ENCODE assay signal across 1 cellular context in the genomic region with DNA sequence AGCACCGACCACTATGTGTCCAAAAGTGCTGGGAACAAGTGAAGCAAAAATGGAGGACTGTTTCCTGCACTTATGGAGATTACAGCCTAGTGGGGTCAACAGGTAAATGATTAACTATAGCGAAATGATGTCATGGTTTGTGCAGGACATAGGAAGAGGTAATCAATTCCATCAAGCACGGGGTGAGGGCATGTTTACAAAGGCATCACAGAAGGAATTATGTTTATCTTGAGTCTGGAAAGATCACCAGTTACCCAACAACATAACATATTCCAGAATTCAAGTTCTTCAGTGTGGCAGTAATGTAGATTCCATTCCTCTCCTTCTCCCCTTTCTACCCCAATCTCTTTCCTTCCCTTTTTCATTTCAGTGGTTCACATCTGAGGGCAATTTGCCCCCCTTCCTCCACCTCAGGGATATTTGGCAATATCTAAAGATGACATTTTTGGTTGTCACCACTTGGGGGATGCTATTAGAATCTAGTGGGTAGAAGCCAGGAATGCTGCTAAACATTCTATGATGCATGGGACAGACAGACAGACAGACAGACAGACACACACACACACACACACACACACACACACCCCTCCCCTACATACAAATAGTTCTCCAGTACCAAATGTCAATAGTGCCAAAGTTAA.
A peak's percentile ranks its signal among the peaks of the same experiment; 100 is the strongest.
TF ChIP-seq lines count a peak whose summit lies in the region.

No MANE protein-coding gene starts in this region.

TF ChIP-seq in HepG2, 621 proteins besides CTCF, POLR2A, EP300 and RAD21 (continued from another document and continues in another):
- TF ChIP-seq, protein P1, sequence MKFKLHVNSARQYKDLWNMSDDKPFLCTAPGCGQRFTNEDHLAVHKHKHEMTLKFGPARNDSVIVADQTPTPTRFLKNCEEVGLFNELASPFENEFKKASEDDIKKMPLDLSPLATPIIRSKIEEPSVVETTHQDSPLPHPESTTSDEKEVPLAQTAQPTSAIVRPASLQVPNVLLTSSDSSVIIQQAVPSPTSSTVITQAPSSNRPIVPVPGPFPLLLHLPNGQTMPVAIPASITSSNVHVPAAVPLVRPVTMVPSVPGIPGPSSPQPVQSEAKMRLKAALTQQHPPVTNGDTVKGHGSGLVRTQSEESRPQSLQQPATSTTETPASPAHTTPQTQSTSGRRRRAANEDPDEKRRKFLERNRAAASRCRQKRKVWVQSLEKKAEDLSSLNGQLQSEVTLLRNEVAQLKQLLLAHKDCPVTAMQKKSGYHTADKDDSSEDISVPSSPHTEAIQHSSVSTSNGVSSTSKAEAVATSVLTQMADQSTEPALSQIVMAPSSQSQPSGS (CRISPR knock-in tag; IDR thresholded peaks at IDR 0.05): peak; percentile 83
- TF ChIP-seq ZNF782 (CRISPR knock-in tag; IDR thresholded peaks at IDR 0.05; ENCODE audit: borderline replicate concordance): no peak
- peak; percentile 50; the same call in 1 of the 2 replicates for TF ChIP-seq REPIN1 (CRISPR knock-in tag; IDR thresholded peaks at IDR 0.05; ENCODE audit: borderline replicate concordance, low read depth)
- no peak for TF ChIP-seq CEBPB (IDR thresholded peaks at IDR 0.05; ENCODE audit: borderline replicate concordance, low read depth, low read length)
- TF ChIP-seq SMARCE1 (IDR thresholded peaks at IDR 0.05; ENCODE audit: borderline replicate concordance): no peak
- peak; percentile 64 for TF ChIP-seq FOSL2 (CRISPR knock-in tag; IDR thresholded peaks at IDR 0.05)
- no peak for TF ChIP-seq MTF1 (CRISPR knock-in tag; IDR thresholded peaks at IDR 0.05)
- TF ChIP-seq ZBTB21 (CRISPR knock-in tag; IDR thresholded peaks at IDR 0.05): peak; percentile 84
- no peak for TF ChIP-seq KDM3A (CRISPR knock-in tag; IDR thresholded peaks at IDR 0.05; ENCODE audit: low read depth)
- no peak for TF ChIP-seq SMYD3 (CRISPR knock-in tag; IDR thresholded peaks at IDR 0.05)
- no peak for TF ChIP-seq ZNF335 (CRISPR knock-in tag; IDR thresholded peaks at IDR 0.05)
- no peak for TF ChIP-seq XBP1 (CRISPR knock-in tag; IDR thresholded peaks at IDR 0.05)
- TF ChIP-seq ZNF12 (CRISPR knock-in tag; IDR thresholded peaks at IDR 0.05): no peak
- TF ChIP-seq SRY (CRISPR knock-in tag; IDR thresholded peaks at IDR 0.05): no peak
- TF ChIP-seq SIN3B (IDR thresholded peaks at IDR 0.05; ENCODE audit: low read length): no peak
- TF ChIP-seq PLRG1 (conservative IDR thresholded peaks at IDR 0.05): no peak
- TF ChIP-seq ZNF205 (CRISPR knock-in tag; IDR thresholded peaks at IDR 0.05): no peak
- TF ChIP-seq IKZF5 (CRISPR knock-in tag; IDR thresholded peaks at IDR 0.05): 0 out of 2 replicates have a peak, but pooled peaks have one; percentile 40
- TF ChIP-seq FOXA3 (CRISPR knock-in tag; IDR thresholded peaks at IDR 0.05): peak; percentile 95
- no peak for TF ChIP-seq DNMT3B (CRISPR knock-in tag; conservative IDR thresholded peaks at IDR 0.05)
- TF ChIP-seq ZSCAN20 (CRISPR knock-in tag; IDR thresholded peaks at IDR 0.05; ENCODE audit: borderline replicate concordance): no peak
- no peak for TF ChIP-seq ZNF713 (CRISPR knock-in tag; IDR thresholded peaks at IDR 0.05)
- no peak for TF ChIP-seq RELA (CRISPR knock-in tag; IDR thresholded peaks at IDR 0.05)
- TF ChIP-seq SOX6 (IDR thresholded peaks at IDR 0.05): no peak
- peak; percentile 62 for TF ChIP-seq SOX6 (CRISPR knock-in tag; IDR thresholded peaks at IDR 0.05)
- no peak for TF ChIP-seq NRL (CRISPR knock-in tag; IDR thresholded peaks at IDR 0.05; ENCODE audit: borderline replicate concordance)
- TF ChIP-seq FOXK1 (CRISPR knock-in tag; IDR thresholded peaks at IDR 0.05; ENCODE audit: borderline replicate concordance, low read depth): peak; percentile 80
- no peak for TF ChIP-seq ZNF747 (CRISPR knock-in tag; IDR thresholded peaks at IDR 0.05; ENCODE audit: borderline replicate concordance)
- no peak for TF ChIP-seq YEATS2 (CRISPR knock-in tag; IDR thresholded peaks at IDR 0.05; ENCODE audit: borderline replicate concordance)
- TF ChIP-seq BRF2 (CRISPR knock-in tag; IDR thresholded peaks at IDR 0.05): no peak
- no peak for TF ChIP-seq SPEN (CRISPR knock-in tag; IDR thresholded peaks at IDR 0.05; ENCODE audit: low read depth)
- TF ChIP-seq, protein P2, sequence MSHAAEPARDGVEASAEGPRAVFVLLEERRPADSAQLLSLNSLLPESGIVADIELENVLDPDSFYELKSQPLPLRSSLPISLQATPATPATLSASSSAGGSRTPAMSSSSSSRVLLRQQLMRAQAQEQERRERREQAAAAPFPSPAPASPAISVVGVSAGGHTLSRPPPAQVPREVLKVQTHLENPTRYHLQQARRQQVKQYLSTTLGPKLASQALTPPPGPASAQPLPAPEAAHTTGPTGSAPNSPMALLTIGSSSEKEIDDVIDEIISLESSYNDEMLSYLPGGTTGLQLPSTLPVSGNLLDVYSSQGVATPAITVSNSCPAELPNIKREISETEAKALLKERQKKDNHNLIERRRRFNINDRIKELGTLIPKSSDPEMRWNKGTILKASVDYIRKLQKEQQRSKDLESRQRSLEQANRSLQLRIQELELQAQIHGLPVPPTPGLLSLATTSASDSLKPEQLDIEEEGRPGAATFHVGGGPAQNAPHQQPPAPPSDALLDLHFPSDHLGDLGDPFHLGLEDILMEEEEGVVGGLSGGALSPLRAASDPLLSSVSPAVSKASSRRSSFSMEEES (CRISPR knock-in tag; IDR thresholded peaks at IDR 0.05): peak; percentile 74
- no peak for TF ChIP-seq ZNF367 (CRISPR knock-in tag; IDR thresholded peaks at IDR 0.05; ENCODE audit: borderline replicate concordance)
- no peak for TF ChIP-seq PRPF4 (IDR thresholded peaks at IDR 0.05; ENCODE audit: low read depth, low read length, poor library complexity, severe bottlenecking)
- no peak for TF ChIP-seq NFE2L1 (CRISPR knock-in tag; IDR thresholded peaks at IDR 0.05; ENCODE audit: borderline replicate concordance)
- peak; percentile 94 for TF ChIP-seq ATF7 (IDR thresholded peaks at IDR 0.05)
- TF ChIP-seq ATF7 (CRISPR knock-in tag; IDR thresholded peaks at IDR 0.05): no peak; the same call in 1 of the 2 replicates
- no peak for TF ChIP-seq ZNF816 (CRISPR knock-in tag; IDR thresholded peaks at IDR 0.05; ENCODE audit: borderline replicate concordance)
- TF ChIP-seq, protein P3, sequence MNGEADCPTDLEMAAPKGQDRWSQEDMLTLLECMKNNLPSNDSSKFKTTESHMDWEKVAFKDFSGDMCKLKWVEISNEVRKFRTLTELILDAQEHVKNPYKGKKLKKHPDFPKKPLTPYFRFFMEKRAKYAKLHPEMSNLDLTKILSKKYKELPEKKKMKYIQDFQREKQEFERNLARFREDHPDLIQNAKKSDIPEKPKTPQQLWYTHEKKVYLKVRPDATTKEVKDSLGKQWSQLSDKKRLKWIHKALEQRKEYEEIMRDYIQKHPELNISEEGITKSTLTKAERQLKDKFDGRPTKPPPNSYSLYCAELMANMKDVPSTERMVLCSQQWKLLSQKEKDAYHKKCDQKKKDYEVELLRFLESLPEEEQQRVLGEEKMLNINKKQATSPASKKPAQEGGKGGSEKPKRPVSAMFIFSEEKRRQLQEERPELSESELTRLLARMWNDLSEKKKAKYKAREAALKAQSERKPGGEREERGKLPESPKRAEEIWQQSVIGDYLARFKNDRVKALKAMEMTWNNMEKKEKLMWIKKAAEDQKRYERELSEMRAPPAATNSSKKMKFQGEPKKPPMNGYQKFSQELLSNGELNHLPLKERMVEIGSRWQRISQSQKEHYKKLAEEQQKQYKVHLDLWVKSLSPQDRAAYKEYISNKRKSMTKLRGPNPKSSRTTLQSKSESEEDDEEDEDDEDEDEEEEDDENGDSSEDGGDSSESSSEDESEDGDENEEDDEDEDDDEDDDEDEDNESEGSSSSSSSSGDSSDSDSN (CRISPR knock-in tag; IDR thresholded peaks at IDR 0.05): no peak
- TF ChIP-seq ZNF597 (CRISPR knock-in tag; IDR thresholded peaks at IDR 0.05): no peak
- TF ChIP-seq ZNF160 (CRISPR knock-in tag; IDR thresholded peaks at IDR 0.05): no peak
- TF ChIP-seq MIER2 (CRISPR knock-in tag; IDR thresholded peaks at IDR 0.05): no peak
- no peak for TF ChIP-seq ATF1 (CRISPR knock-in tag; IDR thresholded peaks at IDR 0.05)
- TF ChIP-seq ZNF543 (CRISPR knock-in tag; IDR thresholded peaks at IDR 0.05): no peak
- TF ChIP-seq FOXP4 (CRISPR knock-in tag; IDR thresholded peaks at IDR 0.05): peak; percentile 86
- TF ChIP-seq ZNF20 (CRISPR knock-in tag; IDR thresholded peaks at IDR 0.05): no peak
- no peak for TF ChIP-seq NFYB (CRISPR knock-in tag; IDR thresholded peaks at IDR 0.05)
- no peak for TF ChIP-seq HNF4G (IDR thresholded peaks at IDR 0.05; ENCODE audit: borderline replicate concordance, low read depth, low read length)
- TF ChIP-seq HNF4G (CRISPR knock-in tag; IDR thresholded peaks at IDR 0.05; ENCODE audit: borderline replicate concordance, low read depth): no peak
- TF ChIP-seq, protein P4, sequence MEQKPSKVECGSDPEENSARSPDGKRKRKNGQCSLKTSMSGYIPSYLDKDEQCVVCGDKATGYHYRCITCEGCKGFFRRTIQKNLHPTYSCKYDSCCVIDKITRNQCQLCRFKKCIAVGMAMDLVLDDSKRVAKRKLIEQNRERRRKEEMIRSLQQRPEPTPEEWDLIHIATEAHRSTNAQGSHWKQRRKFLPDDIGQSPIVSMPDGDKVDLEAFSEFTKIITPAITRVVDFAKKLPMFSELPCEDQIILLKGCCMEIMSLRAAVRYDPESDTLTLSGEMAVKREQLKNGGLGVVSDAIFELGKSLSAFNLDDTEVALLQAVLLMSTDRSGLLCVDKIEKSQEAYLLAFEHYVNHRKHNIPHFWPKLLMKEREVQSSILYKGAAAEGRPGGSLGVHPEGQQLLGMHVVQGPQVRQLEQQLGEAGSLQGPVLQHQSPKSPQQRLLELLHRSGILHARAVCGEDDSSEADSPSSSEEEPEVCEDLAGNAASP (CRISPR knock-in tag; IDR thresholded peaks at IDR 0.05; ENCODE audit: borderline replicate concordance): 0 out of 2 replicates have a peak, but pooled peaks have one; percentile 33
- no peak for TF ChIP-seq MYNN (CRISPR knock-in tag; IDR thresholded peaks at IDR 0.05; ENCODE audit: low read depth)
- TF ChIP-seq ZNF232 (CRISPR knock-in tag; IDR thresholded peaks at IDR 0.05; ENCODE audit: borderline replicate concordance): no peak
- no peak for TF ChIP-seq SUZ12 (IDR thresholded peaks at IDR 0.05; ENCODE audit: low read depth, low read length)
- TF ChIP-seq ZSCAN5A (CRISPR knock-in tag; IDR thresholded peaks at IDR 0.05; ENCODE audit: borderline replicate concordance): no peak
- TF ChIP-seq PHB2 (IDR thresholded peaks at IDR 0.05; ENCODE audit: partially characterized antibody): no peak
- TF ChIP-seq HNRNPH1 (optimal IDR thresholded peaks at IDR 0.05; ENCODE audit: low read depth, low read length): no peak
- no peak for TF ChIP-seq SSRP1 (CRISPR knock-in tag; IDR thresholded peaks at IDR 0.05)
